Comparison of ENCODE assay signal across 29 cellular contexts in genomic region chr2:22883054-22883453, GRCh38.
"Had no signal": no experiment of that assay in that cellular context is flagged by ENCODE, and none has a peak within 500 bp of the region (broad histone marks: within the 10 kb centered on the region; RNA-seq: fewer than 3 reads in every experiment).

No MANE protein-coding gene starts in this region.

- DNase-seq: activated CD4-positive, alpha-beta memory T cell treated with anti-CD3 and anti-CD28 coated beads, Interleukin-2, amount 10 ng/mL, durations not matched to agents 7 days and 5 days; activated CD4-positive, alpha-beta T cell treated with anti-CD3 and anti-CD28 coated beads for 1 hour; activated CD4-positive, alpha-beta T cell treated with anti-CD3 and anti-CD28 coated beads for 36 hours; activated CD4-positive, alpha-beta T cell treated with anti-CD3 and anti-CD28 coated beads for 48 hours; activated CD4-positive, alpha-beta T cell treated with anti-CD3 and anti-CD28 coated beads, Interleukin-2, amount 10 ng/mL, durations not matched to agents 7 days and 5 days; activated CD4-positive, alpha-beta T cell treated with anti-CD3 and anti-CD28 coated beads, Interleukin-2, amount 50 U/mL, for 48 hours; activated CD4-positive, CD25-positive, alpha-beta regulatory T cell; activated CD8-positive, alpha-beta memory T cell treated with anti-CD3 and anti-CD28 coated beads for 24 hours; activated CD8-positive, alpha-beta memory T cell treated with anti-CD3 and anti-CD28 coated beads, Interleukin-2, amount 10 ng/mL, durations not matched to agents 7 days and 5 days; activated CD8-positive, alpha-beta memory T cell treated with anti-CD3 and anti-CD28 coated beads, Interleukin-2, amount 50 U/mL, for 48 hours; activated CD8-positive, alpha-beta T cell treated with anti-CD3 and anti-CD28 coated beads, Interleukin-2, amount 10 ng/mL, durations not matched to agents 7 days and 5 days; activated effector memory CD4-positive, alpha-beta T cell treated with Interleukin-2 at 50 U/mL for 16 hours; activated gamma-delta T cell; activated naive CD4-positive, alpha-beta T cell treated with anti-CD3 and anti-CD28 coated beads, Interleukin-2, amount 10 ng/mL, durations not matched to agents 7 days and 5 days; activated naive CD4-positive, alpha-beta T cell treated with Interleukin-2 at 50 U/mL for 16 hours; activated naive CD8-positive, alpha-beta T cell treated with anti-CD3 and anti-CD28 coated beads, Interleukin-2, amount 10 ng/mL, durations not matched to agents 7 days and 5 days; activated naive CD8-positive, alpha-beta T cell treated with anti-CD3 and anti-CD28 coated beads, Interleukin-2, amount 50 U/mL, for 24 hours; activated T-cell treated with anti-CD3 and anti-CD28 coated beads, Interleukin-2, amount 50 U/mL, for 24 hours; activated T-cell treated with anti-CD3 and anti-CD28 coated beads, Interleukin-2, amount 50 U/mL, for 48 hours; amygdala; cerebellar nuclear complex; T-helper 1 cell; T-helper 2 cell; T-helper 9 cell had no signal

- FAIRE-seq: bronchial epithelial cell, TTC549 had no signal

- H3K36me3 ChIP-seq: ascending aorta, cardiac muscle cell had no signal

- H3K4me3 ChIP-seq: ascending aorta, cardiac muscle cell had no signal

- H3K27me3 ChIP-seq: ascending aorta, cardiac muscle cell had no signal

- H3K27ac ChIP-seq: ascending aorta, cardiac muscle cell, VCaP had no signal

- H3K9me3 ChIP-seq: ascending aorta had no signal

- H3K4me1 ChIP-seq: ascending aorta had no signal
